Comparison of ENCODE assay signal across 8 cellular contexts in genomic region chr20:43456809-43457639, GRCh38. TPM values are rescaled to one million over a fixed set of nuclear protein-coding genes. Genes with fewer than 3 reads are reported as not detected.
A peak's percentile ranks its signal among the peaks of the same experiment; 100 is the strongest.
DNase-seq lines count a peak whose midpoint lies in the region; ATAC-seq and TF ChIP-seq lines count a peak whose summit lies in the region.

No MANE protein-coding gene starts in this region.

- ATAC-seq in activated naive CD4-positive, alpha-beta T cell treated with anti-CD3 and anti-CD28 coated beads, Interleukin-2, amount 50 U/mL, for 72 hours, result peak; percentile 78 to 86

- no peaks in the 10 kb centered on the region for H3K9me3 Mint-ChIP-seq in HFFc6
- H3K9me3 Mint-ChIP-seq in activated naive CD4-positive, alpha-beta T cell treated with anti-CD3 and anti-CD28 coated beads, Interleukin-2, amount 50 U/mL, for 72 hours, result no peaks in the 10 kb centered on the region

- H3K36me3 ChIP-seq in suprapubic skin, result peaks cover 26% of the 10 kb centered on the region

- TF ChIP-seq POLR2A in suprapubic skin (IDR thresholded peaks at IDR 0.05), result no peak

- H3K27me3 ChIP-seq in suprapubic skin, result peaks cover 4% of the 10 kb centered on the region

- H3K4me3 Mint-ChIP-seq in HFFc6, result peak overlapping the region; percentile 97

- H3K4me1 ChIP-seq in suprapubic skin, result peaks cover 29% of the 10 kb centered on the region

- WGBS in suprapubic skin, result under 1% methylated on average over 46 of the region's 53 CpGs

- H3K27ac Mint-ChIP-seq in HFFc6, result peak overlapping the region; percentile 99
- H3K27ac Mint-ChIP-seq in activated naive CD4-positive, alpha-beta T cell treated with anti-CD3 and anti-CD28 coated beads, Interleukin-2, amount 50 U/mL, for 72 hours, result peak overlapping the region; percentile 97 to 99

- H3K27me3 Mint-ChIP-seq in HFFc6 (ENCODE audit: insufficient read depth), result peaks cover 13% of the 10 kb centered on the region

- DNase-seq in GDM1 (lab: John Stamatoyannopoulos, UW), result peak; percentile 87
- DNase-seq in HFFc6, result peak; percentile 88
- peak; percentile 95 for DNase-seq in NAMALWA (ENCODE audit: low spot score)
- peak; percentile 98 for DNase-seq in SK-N-DZ (ENCODE audit: low spot score)
- peak; percentile 80 to 87 for DNase-seq in activated naive CD4-positive, alpha-beta T cell treated with anti-CD3 and anti-CD28 coated beads, Interleukin-2, amount 50 U/mL, for 72 hours (ENCODE audit: low spot score in 2 of 2)
- DNase-seq in glomerular visceral epithelial cell (ENCODE audit: extremely low spot score), result peak; percentile 94
- peak; percentile 63 to 98 (median 92) for DNase-seq in nucleus accumbens (lab: John Stamatoyannopoulos, UW)
- DNase-seq in suprapubic skin (ENCODE audit: low spot score in 2 of 2), result peak; percentile 96

- TF ChIP-seq CTCF in HFFc6 (IDR thresholded peaks at IDR 0.05), result no peak
- TF ChIP-seq CTCF in suprapubic skin (IDR thresholded peaks at IDR 0.05), result no peak

- H3K9me3 ChIP-seq in suprapubic skin, result no peaks in the 10 kb centered on the region

- TF ChIP-seq EP300 in suprapubic skin (IDR thresholded peaks at IDR 0.05), result no peak

- H3K36me3 Mint-ChIP-seq in HFFc6 (ENCODE audit: low read depth), result peaks cover 31% of the 10 kb centered on the region
- peaks cover 34 to 38% of the 10 kb centered on the region in 2 donors for H3K36me3 Mint-ChIP-seq in activated naive CD4-positive, alpha-beta T cell treated with anti-CD3 and anti-CD28 coated beads, Interleukin-2, amount 50 U/mL, for 72 hours

- H3K4me1 Mint-ChIP-seq in HFFc6 (ENCODE audit: low read depth), result peaks cover 36% of the 10 kb centered on the region

- H3K4me3 ChIP-seq in suprapubic skin, result peak overlapping the region; percentile 93

- peak overlapping the region; percentile 100 for H3K27ac ChIP-seq in suprapubic skin

RNA-seq across cellular contexts. Expression of gene SRSF6, which starts 0.7 kb away (rescaled TPM):
- 100 to 1,000 TPM; 141 to 157 (median 148) TPM for total RNA-seq in HFFc6 (2021; fragmentation: NEBNext Ultra II Directional; extraction: Animal tissue kit (Norgen Biotek cat#: 25700))
- polyA plus RNA-seq in SK-N-DZ (2014; cell fraction: cytosol; rRNA removed), result 133 and 140 TPM in 2 replicates
- 267 and 308 TPM in 2 replicates for polyA plus RNA-seq in SK-N-DZ (2014; cell fraction: nucleus; rRNA removed)
- 100 to 1,000 TPM; 105 to 159 TPM for total RNA-seq in activated naive CD4-positive, alpha-beta T cell treated with anti-CD3 and anti-CD28 coated beads, Interleukin-2, amount 50 U/mL, for 72 hours
- 10 to 100 TPM; 64.7 to 92.7 (median 77.6) TPM for total RNA-seq in suprapubic skin

RNA-seq across cellular contexts. Expression of gene L3MBTL1, which starts 50.5 kb away (rescaled TPM):
- total RNA-seq in HFFc6 (2021; fragmentation: NEBNext Ultra II Directional; extraction: Animal tissue kit (Norgen Biotek cat#: 25700)), result 1 to 10 TPM; 1.8 to 2.9 (median 2.3) TPM
- polyA plus RNA-seq in SK-N-DZ (2014; cell fraction: cytosol; rRNA removed), result 3.7 and 4.9 TPM in 2 replicates
- 39.9 and 155 TPM in 2 replicates for polyA plus RNA-seq in SK-N-DZ (2014; cell fraction: nucleus; rRNA removed)
- total RNA-seq in activated naive CD4-positive, alpha-beta T cell treated with anti-CD3 and anti-CD28 coated beads, Interleukin-2, amount 50 U/mL, for 72 hours, result 10 to 100 TPM in 1 of 2 donors, 1 to 10 TPM in 1; 9.1 to 15.3 TPM
- 10 to 100 TPM in 3 of 4 donors, 1 to 10 TPM in 1; 8.9 to 39.7 (median 14.6) TPM for total RNA-seq in suprapubic skin

Comparison
In these comparisons a context has a peak if more than half of its experiments do, and no peak if none do; other contexts are left out.
1. Peak in every context shown above with its lines: DNase-seq, ATAC-seq, H3K4me3 ChIP-seq and H3K27ac ChIP-seq.